Comparison of ENCODE assay signal across 1 cellular context in the genomic region with DNA sequence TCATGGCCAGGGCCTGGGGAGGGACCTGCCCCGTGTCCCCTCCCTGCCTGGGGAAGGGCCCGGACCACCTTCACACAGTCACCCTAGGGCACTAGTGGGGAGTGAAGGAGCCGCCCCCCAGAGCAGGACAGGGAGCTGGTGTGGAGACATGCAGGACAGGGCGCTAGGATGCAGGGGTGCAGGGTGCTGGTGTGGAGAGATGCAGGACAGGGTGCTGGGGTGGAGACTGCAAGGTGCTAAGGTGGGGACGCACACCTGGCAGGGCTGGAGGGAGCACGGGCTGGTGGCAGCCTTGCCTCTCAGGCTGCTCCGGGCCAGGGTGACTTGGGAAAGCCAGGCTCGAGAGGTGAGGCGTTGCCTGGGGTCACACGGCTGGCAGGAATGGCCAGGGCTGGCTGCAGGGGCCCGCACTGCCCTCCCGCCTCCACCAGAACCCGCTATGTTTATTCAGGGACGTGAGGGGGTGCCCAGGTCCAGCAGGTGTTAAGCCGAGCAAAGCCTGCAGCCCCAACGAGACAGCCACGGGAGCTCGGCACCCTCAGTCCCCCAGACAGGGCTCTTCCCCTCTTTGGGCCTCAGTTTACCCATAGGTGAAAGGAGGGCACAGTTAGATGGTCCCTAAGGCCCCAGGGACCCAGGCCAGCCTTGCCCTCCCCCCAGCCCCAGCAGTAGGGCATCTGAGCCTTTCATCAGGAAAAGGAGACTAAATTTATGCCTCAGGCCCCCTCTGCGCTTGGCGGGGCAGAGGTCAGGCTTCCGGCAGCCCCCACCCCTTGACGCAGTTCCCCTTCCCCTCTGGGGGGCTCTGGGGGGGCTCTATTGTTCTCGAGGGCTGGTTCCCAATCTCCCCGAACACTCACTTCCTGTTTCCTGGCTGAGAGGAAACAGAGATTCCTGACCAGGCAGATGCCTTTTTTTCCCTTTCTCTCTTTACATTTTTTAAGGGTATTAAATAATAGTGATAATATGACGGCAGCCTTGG.
TF ChIP-seq lines count a peak whose summit lies in the region.

No MANE protein-coding gene starts in this region.

TF ChIP-seq in IMR-90, 13 proteins besides CTCF, POLR2A, EP300 and RAD21:
- no peak for TF ChIP-seq FOS (IDR thresholded peaks at IDR 0.05; ENCODE audit: low read depth, low read length)
- no peak for TF ChIP-seq CHD1 (IDR thresholded peaks at IDR 0.05; ENCODE audit: low read depth, low read length)
- TF ChIP-seq MAZ (IDR thresholded peaks at IDR 0.05; ENCODE audit: borderline replicate concordance, low read depth, low read length): no peak
- TF ChIP-seq, protein P1, sequence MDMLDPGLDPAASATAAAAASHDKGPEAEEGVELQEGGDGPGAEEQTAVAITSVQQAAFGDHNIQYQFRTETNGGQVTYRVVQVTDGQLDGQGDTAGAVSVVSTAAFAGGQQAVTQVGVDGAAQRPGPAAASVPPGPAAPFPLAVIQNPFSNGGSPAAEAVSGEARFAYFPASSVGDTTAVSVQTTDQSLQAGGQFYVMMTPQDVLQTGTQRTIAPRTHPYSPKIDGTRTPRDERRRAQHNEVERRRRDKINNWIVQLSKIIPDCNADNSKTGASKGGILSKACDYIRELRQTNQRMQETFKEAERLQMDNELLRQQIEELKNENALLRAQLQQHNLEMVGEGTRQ (IDR thresholded peaks at IDR 0.05; ENCODE audit: low read depth, low read length): no peak
- TF ChIP-seq ELK1 (IDR thresholded peaks at IDR 0.05; ENCODE audit: borderline replicate concordance, low read depth, low read length): no peak
- TF ChIP-seq RFX5 (IDR thresholded peaks at IDR 0.05; ENCODE audit: low read depth, low read length): no peak
- TF ChIP-seq MXI1 (IDR thresholded peaks at IDR 0.05; ENCODE audit: borderline replicate concordance, low read depth, low read length): no peak
- no peak for TF ChIP-seq BHLHE40 (IDR thresholded peaks at IDR 0.05; ENCODE audit: low read depth, low read length)
